ENCODE assay signal across 10 cellular contexts in genomic region chrX:119677654-119677981, GRCh38. TPM values are rescaled to one million over a fixed set of nuclear protein-coding genes. Genes with fewer than 3 reads are reported as not detected.
DNase-seq lines count a peak whose midpoint lies in the region; ATAC-seq and TF ChIP-seq lines count a peak whose summit lies in the region.
"Had no signal": no experiment of that assay in that cellular context is flagged by ENCODE, and none has a peak within 500 bp of the region (broad histone marks: within the 10 kb centered on the region; RNA-seq: fewer than 3 reads in every experiment).

No MANE protein-coding gene starts in this region.

- peak overlapping the region; percentile 93 for H3K27ac Mint-ChIP-seq in CD4-positive, alpha-beta T cell
- H3K27ac Mint-ChIP-seq in IgD-negative memory B cell, result peak overlapping the region; percentile 92 to 98 (median 97)
- H3K27ac Mint-ChIP-seq in activated T-helper 2 cell treated with anti-CD3 and anti-CD28 coated beads, Interferon-gamma antibody, Interleukin-2, Interleukin-4, amounts not matched to agents 10 μg/mL and 5 μg/mL and 100 μg/mL, durations not matched to agents 14 hours and 24 hours and 36 hours, result peak overlapping the region; percentile 84
- peak overlapping the region; percentile 89 to 99 for H3K27ac Mint-ChIP-seq in natural killer cell treated with Interleukin-12 subunit alpha and Interleukin-12 subunit beta and Interleukin-15 and Interleukin-18, amount 100 ng/mL, for 72 hours

- CTCF ChIA-PET in CD4-positive, alpha-beta T cell (lab: Charles Lee), result interaction anchor here (6.8 kb wide), 1 partner anchor 13 kb away, joined by 42 read pairs; the partner anchor contains the start of gene SEPTIN6

- no peak for ATAC-seq in CD4-positive, alpha-beta T cell (ENCODE audit: poor library complexity)
- peak; percentile 43 to 64 for ATAC-seq in natural killer cell treated with Interleukin-12 subunit alpha and Interleukin-12 subunit beta and Interleukin-15 and Interleukin-18, amount 100 ng/mL, for 72 hours
- no peak for ATAC-seq in HG02642 (IDR thresholded peaks at IDR 0.05; ENCODE audit: poor library complexity, unreplicated experiment)
- ATAC-seq: body of pancreas had no signal

- intact Hi-C loops in CD4-positive, alpha-beta T cell (cut with DNase I, micrococcal nuclease), result no loop called here
- intact Hi-C loops in activated T-helper 2 cell treated with anti-CD3 and anti-CD28 coated beads, Interferon-gamma antibody, Interleukin-2, Interleukin-4, amounts not matched to agents 10 μg/mL and 5 μg/mL and 100 μg/mL, durations not matched to agents 14 hours and 24 hours and 36 hours (cut with micrococcal nuclease), result no loop called here

- H3K27me3 ChIP-seq in CD4-positive, alpha-beta T cell (ENCODE audit: control insufficient read depth, insufficient read depth, low read length), result no peaks in the 10 kb centered on the region
- H3K27me3 ChIP-seq: body of pancreas had no signal

- no peaks in the 10 kb centered on the region for H3K9me3 ChIP-seq in CD4-positive, alpha-beta T cell (ENCODE audit: control insufficient read depth, low read length)
- H3K9me3 ChIP-seq: body of pancreas had no signal

- H3K4me3 Mint-ChIP-seq in CD4-positive, alpha-beta T cell, result peak overlapping the region; percentile 92
- H3K4me3 Mint-ChIP-seq in IgD-negative memory B cell, result peak overlapping the region; percentile 69 to 92 (median 86)
- H3K4me3 Mint-ChIP-seq in activated T-helper 2 cell treated with anti-CD3 and anti-CD28 coated beads, Interferon-gamma antibody, Interleukin-2, Interleukin-4, amounts not matched to agents 10 μg/mL and 5 μg/mL and 100 μg/mL, durations not matched to agents 14 hours and 24 hours and 36 hours (ENCODE audit: low read depth), result peak overlapping the region; percentile 64
- peak overlapping the region; percentile 83 for H3K4me3 Mint-ChIP-seq in natural killer cell treated with Interleukin-12 subunit alpha and Interleukin-12 subunit beta and Interleukin-15 and Interleukin-18, amount 100 ng/mL, for 72 hours

- peak overlapping the region; percentile 65 for H3K27ac ChIP-seq in CD4-positive, alpha-beta T cell (ENCODE audit: low read depth, low read length)
- H3K27ac ChIP-seq: body of pancreas had no signal

- H3K4me1 Mint-ChIP-seq in CD4-positive, alpha-beta T cell (ENCODE audit: low read depth), result peaks cover 67% of the 10 kb centered on the region
- peaks cover 31 to 43% (median 43%) of the 10 kb centered on the region in 3 donors for H3K4me1 Mint-ChIP-seq in IgD-negative memory B cell
- H3K4me1 Mint-ChIP-seq in activated T-helper 2 cell treated with anti-CD3 and anti-CD28 coated beads, Interferon-gamma antibody, Interleukin-2, Interleukin-4, amounts not matched to agents 10 μg/mL and 5 μg/mL and 100 μg/mL, durations not matched to agents 14 hours and 24 hours and 36 hours (ENCODE audit: low read depth), result peaks cover 36% of the 10 kb centered on the region
- H3K4me1 Mint-ChIP-seq in natural killer cell treated with Interleukin-12 subunit alpha and Interleukin-12 subunit beta and Interleukin-15 and Interleukin-18, amount 100 ng/mL, for 72 hours (ENCODE audit: low read depth in 2 of 2), result peaks cover 35 to 51% of the 10 kb centered on the region in 2 donors

- no peak for DNase-seq in CD4-positive, alpha-beta T cell
- no peak for DNase-seq in activated T-helper 2 cell treated with anti-CD3 and anti-CD28 coated beads, Interferon-gamma antibody, Interleukin-2, Interleukin-4, amounts not matched to agents 10 μg/mL and 5 μg/mL and 100 μg/mL, durations not matched to agents 14 hours and 24 hours and 36 hours (ENCODE audit: low spot score)
- no peak for DNase-seq in natural killer cell treated with Interleukin-12 subunit alpha and Interleukin-12 subunit beta and Interleukin-15 and Interleukin-18, amount 100 ng/mL, for 72 hours (ENCODE audit: low spot score)
- no peak for DNase-seq in Ammon's horn (ENCODE audit: low spot score)
- DNase-seq in NCI-H2029 (lab: John Stamatoyannopoulos, UW), result no peak
- no peak for DNase-seq in mucosa of gallbladder (ENCODE audit: low spot score)
- DNase-seq: body of pancreas, NCI-H446 had no signal

- TF ChIP-seq CTCF in CD4-positive, alpha-beta T cell (IDR thresholded peaks at IDR 0.05), result no peak

- POLR2A ChIA-PET in CD4-positive, alpha-beta T cell (lab: Charles Lee), result interaction anchor here (0.9 to 6.9 kb wide), 3 partner anchors 8 to 195 kb away, joined by 3 to 199 read pairs (median 21); partner anchors contain the start of gene SEPTIN6

- H3K36me3 Mint-ChIP-seq in CD4-positive, alpha-beta T cell (ENCODE audit: low read depth), result peaks cover 42% of the 10 kb centered on the region
- H3K36me3 Mint-ChIP-seq in IgD-negative memory B cell, result peaks cover 6% of the 10 kb centered on the region
- H3K36me3 Mint-ChIP-seq in activated T-helper 2 cell treated with anti-CD3 and anti-CD28 coated beads, Interferon-gamma antibody, Interleukin-2, Interleukin-4, amounts not matched to agents 10 μg/mL and 5 μg/mL and 100 μg/mL, durations not matched to agents 14 hours and 24 hours and 36 hours (ENCODE audit: low read depth), result peaks cover 35% of the 10 kb centered on the region
- no peaks in the 10 kb centered on the region for H3K36me3 Mint-ChIP-seq in natural killer cell treated with Interleukin-12 subunit alpha and Interleukin-12 subunit beta and Interleukin-15 and Interleukin-18, amount 100 ng/mL, for 72 hours

- H3K9me3 Mint-ChIP-seq in CD4-positive, alpha-beta T cell, result no peaks in the 10 kb centered on the region
- H3K9me3 Mint-ChIP-seq in IgD-negative memory B cell, result no peaks in the 10 kb centered on the region
- no peaks in the 10 kb centered on the region for H3K9me3 Mint-ChIP-seq in activated T-helper 2 cell treated with anti-CD3 and anti-CD28 coated beads, Interferon-gamma antibody, Interleukin-2, Interleukin-4, amounts not matched to agents 10 μg/mL and 5 μg/mL and 100 μg/mL, durations not matched to agents 14 hours and 24 hours and 36 hours
- no peaks in the 10 kb centered on the region for H3K9me3 Mint-ChIP-seq in natural killer cell treated with Interleukin-12 subunit alpha and Interleukin-12 subunit beta and Interleukin-15 and Interleukin-18, amount 100 ng/mL, for 72 hours

- no peaks in the 10 kb centered on the region for H3K27me3 Mint-ChIP-seq in CD4-positive, alpha-beta T cell
- no peaks in the 10 kb centered on the region for H3K27me3 Mint-ChIP-seq in IgD-negative memory B cell
- H3K27me3 Mint-ChIP-seq in activated T-helper 2 cell treated with anti-CD3 and anti-CD28 coated beads, Interferon-gamma antibody, Interleukin-2, Interleukin-4, amounts not matched to agents 10 μg/mL and 5 μg/mL and 100 μg/mL, durations not matched to agents 14 hours and 24 hours and 36 hours (ENCODE audit: low read depth), result no peaks in the 10 kb centered on the region
- H3K27me3 Mint-ChIP-seq in natural killer cell treated with Interleukin-12 subunit alpha and Interleukin-12 subunit beta and Interleukin-15 and Interleukin-18, amount 100 ng/mL, for 72 hours, result no peaks in the 10 kb centered on the region

RNA-seq across cellular contexts. Expression of gene SEPTIN6, which starts 15.3 kb away (rescaled TPM):
- total RNA-seq in CD4-positive, alpha-beta T cell, result 100 to 1,000 TPM; 132 to 134 TPM
- polyA plus RNA-seq in IgD-negative memory B cell, result 241 TPM
- 175 and 179 TPM in 2 replicates for total RNA-seq in activated T-helper 2 cell treated with anti-CD3 and anti-CD28 coated beads, Interferon-gamma antibody, Interleukin-2, Interleukin-4, amounts not matched to agents 10 μg/mL and 5 μg/mL and 100 μg/mL, durations not matched to agents 14 hours and 24 hours and 36 hours
- total RNA-seq in natural killer cell treated with Interleukin-12 subunit alpha and Interleukin-12 subunit beta and Interleukin-15 and Interleukin-18, amount 100 ng/mL, for 72 hours, result 10 to 100 TPM; 79.7 to 84.0 TPM
- total RNA-seq in mucosa of gallbladder, result 36.3 TPM

Comparison
In these comparisons a context has a peak if more than half of its experiments do, and no peak if none do; other contexts are left out.
1. ATAC-seq: peak in natural killer cell treated with Interleukin-12 subunit alpha and Interleukin-12 subunit beta and Interleukin-15 and Interleukin-18, amount 100 ng/mL, for 72 hours (2 of 2); none in CD4-positive, alpha-beta T cell (single experiment) and HG02642 (single experiment).
2. Peak in every context shown above with its lines, with median percentiles within 50 percentile points of each other: H3K27ac Mint-ChIP-seq and H3K4me3 Mint-ChIP-seq.